Comparison of ENCODE assay signal across 20 cellular contexts in genomic region chr15:69388259-69388658, GRCh38. TPM values are rescaled to one million over a fixed set of nuclear protein-coding genes. Genes with fewer than 3 reads are reported as not detected.
DNase-seq lines count a peak whose midpoint lies in the region; ATAC-seq, FAIRE-seq and TF ChIP-seq lines count a peak whose summit lies in the region.
"Had no signal": no experiment of that assay in that cellular context is flagged by ENCODE, and none has a peak within 500 bp of the region (broad histone marks: within the 10 kb centered on the region; RNA-seq: fewer than 3 reads in every experiment).

No MANE protein-coding gene starts in this region.

- in situ Hi-C loops in SK-MEL-5 (cut with HindIII; ENCODE audit: low pct_unique_long_range_greater_than_20kb, low sequenced_read_pairs): no loop called here

- H3K4me3 Mint-ChIP-seq in glutamatergic neuron (ENCODE audit: unreplicated experiment): no peak overlapping the region
- H3K4me3 Mint-ChIP-seq: activated T-cell treated with anti-CD3 and anti-CD28 coated beads, Interleukin-2, amount 50 U/mL, for 72 hours; T-helper 1 cell treated with Interleukin-12 subunit alpha and Interleukin-12 subunit beta and Interleukin-4 antibody, amounts not matched to agents 30 μg/mL and 1 μg/mL, for 36 hours had no signal

- TF ChIP-seq CTCF in 22Rv1 (IDR thresholded peaks at IDR 0.05) (no peak), foreskin keratinocyte (conservative IDR thresholded peaks at IDR 0.05) (no peak), glutamatergic neuron (IDR thresholded peaks at IDR 0.05; ENCODE audit: partially characterized antibody, unreplicated experiment) (no peak)

- peaks cover 3% of the 10 kb centered on the region for H3K27me3 Mint-ChIP-seq in glutamatergic neuron (ENCODE audit: unreplicated experiment)

- H3K27ac ChIP-seq in 22Rv1: peak overlapping the region; percentile 67
- no peak overlapping the region for H3K27ac ChIP-seq in foreskin keratinocyte
- H3K27ac ChIP-seq: pancreas, Peyer's patch had no signal

- peaks cover 5% of the 10 kb centered on the region for H3K27me3 ChIP-seq in foreskin keratinocyte
- H3K27me3 ChIP-seq: pancreas, Peyer's patch had no signal

- peak; percentile 32 for ATAC-seq in foreskin keratinocyte
- ATAC-seq in HG03025 (IDR thresholded peaks at IDR 0.05; ENCODE audit: low FRiP score, unreplicated experiment): no peak
- ATAC-seq: activated T-cell treated with anti-CD3 and anti-CD28 coated beads, Interleukin-2, amount 50 U/mL, for 72 hours; esophagus mucosa; GM12878 had no signal

- peaks cover 2% of the 10 kb centered on the region for H3K4me1 Mint-ChIP-seq in glutamatergic neuron (ENCODE audit: low read depth, unreplicated experiment)

- no peak for FAIRE-seq in GM12892 (lab: Jason Lieb, UNC)
- FAIRE-seq: colon, GM12878, pancreas had no signal

- no peak overlapping the region for H3K27ac Mint-ChIP-seq in glutamatergic neuron (ENCODE audit: unreplicated experiment)
- H3K27ac Mint-ChIP-seq: activated T-cell treated with anti-CD3 and anti-CD28 coated beads, Interleukin-2, amount 50 U/mL, for 72 hours; T-helper 1 cell treated with Interleukin-12 subunit alpha and Interleukin-12 subunit beta and Interleukin-4 antibody, amounts not matched to agents 30 μg/mL and 1 μg/mL, for 36 hours had no signal

- H3K4me1 ChIP-seq in foreskin keratinocyte: peaks cover 12% of the 10 kb centered on the region
- H3K4me1 ChIP-seq: pancreas, Peyer's patch had no signal

- no peak for TF ChIP-seq POLR2A in GM12892 (IDR thresholded peaks at IDR 0.05; ENCODE audit: low read depth, low read length)

- H3K9me3 Mint-ChIP-seq in glutamatergic neuron (ENCODE audit: unreplicated experiment): no peaks in the 10 kb centered on the region
- H3K9me3 Mint-ChIP-seq: activated T-cell treated with anti-CD3 and anti-CD28 coated beads, Interleukin-2, amount 50 U/mL, for 72 hours; T-helper 1 cell treated with Interleukin-12 subunit alpha and Interleukin-12 subunit beta and Interleukin-4 antibody, amounts not matched to agents 30 μg/mL and 1 μg/mL, for 36 hours had no signal

- no peaks in the 10 kb centered on the region for H3K36me3 Mint-ChIP-seq in glutamatergic neuron (ENCODE audit: unreplicated experiment)

- DNase-seq in GM04504 (ENCODE audit: low read depth): peak; percentile 44
- peak; percentile 25 for DNase-seq in SK-MEL-5 (ENCODE audit: low read depth, low spot score)
- DNase-seq in foreskin keratinocyte: peak in 1 of 2 donors; percentile 45
- no peak for DNase-seq in GM12892 (ENCODE audit: insufficient read length)
- no peak for DNase-seq in occipital lobe (lab: John Stamatoyannopoulos, UW)
- no peak for DNase-seq in glutamatergic neuron
- DNase-seq: activated CD4-positive, alpha-beta T cell treated with anti-CD3 and anti-CD28 coated beads for 48 hours; activated T-cell treated with anti-CD3 and anti-CD28 coated beads, Interleukin-2, amount 50 U/mL, for 72 hours; DMS53; NCI-H1417; NCI-H446 treated with DMSO at 0.1 percent for 48 hours; pancreas; Peyer's patch; stimulated activated CD4-positive, alpha-beta T cell treated with anti-CD3 and anti-CD28 coated beads, Interleukin-12 subunit alpha, Interleukin-12 subunit beta, amount 100 ng/mL, for 4 hours had no signal

RNA-seq across cellular contexts. Expression of gene KIF23, which starts 25.9 kb away (rescaled TPM):
- 61.8 and 63.0 TPM in 2 replicates for total RNA-seq in SK-MEL-5 (2014; rRNA removed; shearing (Covaris generic))
- polyA plus RNA-seq in SK-MEL-5 (2015; cell fraction: cytosol; rRNA removed): 42.0 and 65.2 TPM in 2 replicates
- 219 and 237 TPM in 2 replicates for polyA plus RNA-seq in SK-MEL-5 (2015; cell fraction: nucleus; rRNA removed)
- 66.4 and 88.7 TPM in 2 replicates for total RNA-seq in foreskin keratinocyte
- 23.1 and 38.2 TPM in 2 replicates for polyA plus RNA-seq in foreskin keratinocyte
- polyA plus RNA-seq in GM12892 (2012; ENCODE audit: missing spikeins): 20.4 TPM
- 4.7 TPM for total RNA-seq in occipital lobe
- total RNA-seq in glutamatergic neuron (ENCODE audit: unreplicated experiment): 5.2 TPM

Comparison
In these comparisons a context has a peak if more than half of its experiments do, and no peak if none do; other contexts are left out.
1. DNase-seq: peak in GM04504 (single experiment) and SK-MEL-5 (single experiment); none in GM12892 (single experiment), occipital lobe (single experiment) and glutamatergic neuron (single experiment).
2. RNA of gene KIF23, which starts 25.9 kb away (total RNA-seq): 66.4 to 88.7 TPM in foreskin keratinocyte and 61.8 to 63.0 TPM in SK-MEL-5; 5.2 TPM in glutamatergic neuron (single experiment) and 4.7 TPM in occipital lobe (single experiment); every median in the first group is over 10 times any median in the second.